Comparison of ENCODE assay signal across 11 cellular contexts in the genomic region with DNA sequence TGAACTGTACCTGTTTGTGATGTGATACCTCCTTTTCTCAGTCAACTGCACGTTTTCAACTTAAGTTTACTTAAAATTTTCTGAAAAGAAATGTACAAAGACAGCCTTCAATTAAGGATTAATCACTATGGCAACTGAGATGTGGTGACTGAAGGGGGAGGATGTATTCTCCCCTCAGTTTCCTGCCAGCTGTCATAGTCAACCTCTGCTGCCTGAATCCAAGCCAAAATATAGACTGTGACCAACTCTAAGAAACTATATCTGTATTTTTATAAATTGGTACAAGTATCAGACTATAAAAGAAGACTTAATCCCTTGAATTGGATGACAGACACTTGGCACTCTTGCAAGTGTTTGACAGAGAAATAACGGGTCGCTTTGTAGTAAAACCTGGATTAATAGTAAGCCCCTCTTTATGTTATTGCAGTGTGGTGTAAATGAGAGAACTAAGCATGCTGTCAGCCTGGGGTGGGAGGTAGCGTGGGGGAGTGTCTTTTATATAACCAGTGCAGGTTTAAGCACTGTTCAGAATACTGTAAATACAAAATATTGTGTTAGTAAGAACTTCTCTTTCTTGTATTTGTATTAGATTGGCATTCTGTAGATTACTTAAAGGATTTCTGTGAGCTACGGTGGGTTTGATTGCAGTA.
A peak's percentile ranks its signal among the peaks of the same experiment; 100 is the strongest.
DNase-seq lines count a peak whose midpoint lies in the region; ATAC-seq and TF ChIP-seq lines count a peak whose summit lies in the region.
"Had no signal": no experiment of that assay in that cellular context is flagged by ENCODE, and none has a peak within 500 bp of the region (broad histone marks: within the 10 kb centered on the region; RNA-seq: fewer than 3 reads in every experiment).

No MANE protein-coding gene starts in this region.

- H3K27me3 ChIP-seq in transverse colon (no peaks in the 10 kb centered on the region), sigmoid colon (no peaks in the 10 kb centered on the region)

- peaks cover 30% of the 10 kb centered on the region for H3K4me1 Mint-ChIP-seq in activated T-cell treated with anti-CD3 and anti-CD28 coated beads, Interleukin-2, amount 50 U/mL, for 72 hours (ENCODE audit: low read depth)
- peaks cover 25% of the 10 kb centered on the region for H3K4me1 Mint-ChIP-seq in stimulated activated naive CD8-positive, alpha-beta T cell treated with anti-CD3 and anti-CD28 coated beads, Interleukin-15, amount 100 ng/mL, for 72 hours
- peaks cover 19% of the 10 kb centered on the region for H3K4me1 Mint-ChIP-seq in activated CD4-positive, alpha-beta memory T cell treated with anti-CD3 and anti-CD28 coated beads for 36 hours (ENCODE audit: low read depth)
- H3K4me1 Mint-ChIP-seq: B cell had no signal

- no peaks in the 10 kb centered on the region for H3K27me3 Mint-ChIP-seq in activated T-cell treated with anti-CD3 and anti-CD28 coated beads, Interleukin-2, amount 50 U/mL, for 72 hours (ENCODE audit: low read depth)
- H3K27me3 Mint-ChIP-seq in stimulated activated naive CD8-positive, alpha-beta T cell treated with anti-CD3 and anti-CD28 coated beads, Interleukin-15, amount 100 ng/mL, for 72 hours, result no peaks in the 10 kb centered on the region
- no peaks in the 10 kb centered on the region for H3K27me3 Mint-ChIP-seq in activated CD4-positive, alpha-beta memory T cell treated with anti-CD3 and anti-CD28 coated beads for 36 hours
- H3K27me3 Mint-ChIP-seq: B cell had no signal

- TF ChIP-seq POLR2A in transverse colon (IDR thresholded peaks at IDR 0.05) (no peak), sigmoid colon (IDR thresholded peaks at IDR 0.05) (no peak)

- no peaks in the 10 kb centered on the region for H3K9me3 Mint-ChIP-seq in activated T-cell treated with anti-CD3 and anti-CD28 coated beads, Interleukin-2, amount 50 U/mL, for 72 hours
- peaks cover 2 to 3% of the 10 kb centered on the region in 2 donors for H3K9me3 Mint-ChIP-seq in stimulated activated naive CD8-positive, alpha-beta T cell treated with anti-CD3 and anti-CD28 coated beads, Interleukin-15, amount 100 ng/mL, for 72 hours
- no peaks in the 10 kb centered on the region for H3K9me3 Mint-ChIP-seq in activated CD4-positive, alpha-beta memory T cell treated with anti-CD3 and anti-CD28 coated beads for 36 hours

- CTCF ChIA-PET in activated CD4-positive, alpha-beta memory T cell treated with anti-CD3 and anti-CD28 coated beads for 36 hours (lab: Charles Lee), result interaction anchor here (1.4 kb wide), 1 partner anchor 236 kb away, joined by 3 read pairs; no protein-coding TSS in a partner anchor

- H3K4me3 Mint-ChIP-seq in activated T-cell treated with anti-CD3 and anti-CD28 coated beads, Interleukin-2, amount 50 U/mL, for 72 hours, result peak overlapping the region in 1 of 2 donors; percentile 58
- peak overlapping the region in 1 of 2 donors; percentile 29 for H3K4me3 Mint-ChIP-seq in stimulated activated naive CD8-positive, alpha-beta T cell treated with anti-CD3 and anti-CD28 coated beads, Interleukin-15, amount 100 ng/mL, for 72 hours
- H3K4me3 Mint-ChIP-seq in activated CD4-positive, alpha-beta memory T cell treated with anti-CD3 and anti-CD28 coated beads for 36 hours, result no peak overlapping the region
- H3K4me3 Mint-ChIP-seq: B cell had no signal

- H3K4me1 ChIP-seq in transverse colon, result peaks cover 0 to 13% (median 3%) of the 10 kb centered on the region in 4 donors
- H3K4me1 ChIP-seq in sigmoid colon, result peaks cover 0 to 5% (median 0%) of the 10 kb centered on the region in 4 donors

- H3K27ac ChIP-seq in transverse colon (no peak overlapping the region), sigmoid colon (no peak overlapping the region)

- POLR2A ChIA-PET in activated CD4-positive, alpha-beta memory T cell treated with anti-CD3 and anti-CD28 coated beads for 36 hours (lab: Charles Lee), result no interaction called here

- no peak for TF ChIP-seq EP300 in transverse colon (IDR thresholded peaks at IDR 0.05; ENCODE audit: low read depth)
- TF ChIP-seq EP300 in sigmoid colon (IDR thresholded peaks at IDR 0.05), result no peak

- H3K36me3 ChIP-seq in transverse colon (peaks cover 0 to 11% (median 5%) of the 10 kb centered on the region in 4 donors), sigmoid colon (peaks cover 0 to 44% (median 0%) of the 10 kb centered on the region in 4 donors)

- peak in 1 of 2 donors; percentile 58 for ATAC-seq in activated T-cell treated with anti-CD3 and anti-CD28 coated beads, Interleukin-2, amount 50 U/mL, for 72 hours (replicated peaks in 1 of 2)
- ATAC-seq in stimulated activated naive CD8-positive, alpha-beta T cell treated with anti-CD3 and anti-CD28 coated beads, Interleukin-15, amount 100 ng/mL, for 72 hours, result peak; percentile 93

- intact Hi-C loops in activated CD4-positive, alpha-beta memory T cell treated with anti-CD3 and anti-CD28 coated beads for 36 hours (cut with micrococcal nuclease), result no loop called here
- intact Hi-C loops in transverse colon (cut with DNase I; ENCODE audit: low total_unique reads), result no loop called here
- intact Hi-C loops in sigmoid colon (cut with DNase I), result no loop called here

- WGBS in transverse colon (ENCODE audit: low coverage in 1 of 2), 2 donors, result 56 to 63% methylated on average over 5 of the region's 5 CpGs
- WGBS in sigmoid colon, 2 donors, result 53 to 73% methylated on average over 5 of the region's 5 CpGs

- TF ChIP-seq CTCF in transverse colon (IDR thresholded peaks at IDR 0.05) (no peak), sigmoid colon (IDR thresholded peaks at IDR 0.05) (no peak)

- no peak for DNase-seq in activated T-cell treated with anti-CD3 and anti-CD28 coated beads, Interleukin-2, amount 50 U/mL, for 72 hours
- DNase-seq in activated T-cell treated with anti-CD3 and anti-CD28 coated beads for 4 hours (no peak), NCI-H345 treated with DMSO at 0.1 percent for 48 hours (lab: John Stamatoyannopoulos, UW; ENCODE audit: unreplicated experiment) (peak; percentile 13), astrocyte of the hippocampus (ENCODE audit: low read depth, low spot score) (peak; percentile 21), transverse colon (no peak), sigmoid colon (no peak)
- DNase-seq in stimulated activated naive CD8-positive, alpha-beta T cell treated with anti-CD3 and anti-CD28 coated beads, Interleukin-15, amount 100 ng/mL, for 72 hours, result no peak
- DNase-seq in activated CD4-positive, alpha-beta memory T cell treated with anti-CD3 and anti-CD28 coated beads for 36 hours, result no peak
- DNase-seq: activated naive CD4-positive, alpha-beta T cell treated with Interleukin-2 at 50 U/mL for 16 hours; effector CD8-positive, alpha-beta T cell had no signal

- in situ Hi-C loops in transverse colon (cut with MboI; ENCODE audit: low pct_ligation_motif_present in 1 of 4, low pct_unique_long_range_greater_than_20kb in 1 of 4, low sequenced_read_pairs in 3 of 4), result no loop called here

- peaks cover 2 to 9% of the 10 kb centered on the region in 2 donors for H3K36me3 Mint-ChIP-seq in activated T-cell treated with anti-CD3 and anti-CD28 coated beads, Interleukin-2, amount 50 U/mL, for 72 hours (ENCODE audit: insufficient read depth in 2 of 2)
- H3K36me3 Mint-ChIP-seq in activated CD4-positive, alpha-beta memory T cell treated with anti-CD3 and anti-CD28 coated beads for 36 hours, result peaks cover 35% of the 10 kb centered on the region

- no peaks in the 10 kb centered on the region for H3K9me3 ChIP-seq in transverse colon
- H3K9me3 ChIP-seq in sigmoid colon, result no peaks in the 10 kb centered on the region

- no peak overlapping the region for H3K4me3 ChIP-seq in transverse colon
- H3K4me3 ChIP-seq in sigmoid colon, result no peak overlapping the region

- peak overlapping the region; percentile 80 for H3K27ac Mint-ChIP-seq in activated T-cell treated with anti-CD3 and anti-CD28 coated beads, Interleukin-2, amount 50 U/mL, for 72 hours
- H3K27ac Mint-ChIP-seq in stimulated activated naive CD8-positive, alpha-beta T cell treated with anti-CD3 and anti-CD28 coated beads, Interleukin-15, amount 100 ng/mL, for 72 hours, result peak overlapping the region in 1 of 2 donors; percentile 42
- no peak overlapping the region for H3K27ac Mint-ChIP-seq in activated CD4-positive, alpha-beta memory T cell treated with anti-CD3 and anti-CD28 coated beads for 36 hours
- H3K27ac Mint-ChIP-seq: B cell had no signal

Comparison
In these comparisons a context has a peak if more than half of its experiments do, and no peak if none do; other contexts are left out.
1. DNase-seq: peak in NCI-H345 treated with DMSO at 0.1 percent for 48 hours (single experiment) and astrocyte of the hippocampus (single experiment); none in activated T-cell treated with anti-CD3 and anti-CD28 coated beads, Interleukin-2, amount 50 U/mL, for 72 hours (0 of 2), activated T-cell treated with anti-CD3 and anti-CD28 coated beads for 4 hours (single experiment), stimulated activated naive CD8-positive, alpha-beta T cell treated with anti-CD3 and anti-CD28 coated beads, Interleukin-15, amount 100 ng/mL, for 72 hours (0 of 2), activated CD4-positive, alpha-beta memory T cell treated with anti-CD3 and anti-CD28 coated beads for 36 hours (single experiment), transverse colon (single experiment) and sigmoid colon (single experiment).